9 cellular contexts compared by ENCODE assay signal in the genomic region with DNA sequence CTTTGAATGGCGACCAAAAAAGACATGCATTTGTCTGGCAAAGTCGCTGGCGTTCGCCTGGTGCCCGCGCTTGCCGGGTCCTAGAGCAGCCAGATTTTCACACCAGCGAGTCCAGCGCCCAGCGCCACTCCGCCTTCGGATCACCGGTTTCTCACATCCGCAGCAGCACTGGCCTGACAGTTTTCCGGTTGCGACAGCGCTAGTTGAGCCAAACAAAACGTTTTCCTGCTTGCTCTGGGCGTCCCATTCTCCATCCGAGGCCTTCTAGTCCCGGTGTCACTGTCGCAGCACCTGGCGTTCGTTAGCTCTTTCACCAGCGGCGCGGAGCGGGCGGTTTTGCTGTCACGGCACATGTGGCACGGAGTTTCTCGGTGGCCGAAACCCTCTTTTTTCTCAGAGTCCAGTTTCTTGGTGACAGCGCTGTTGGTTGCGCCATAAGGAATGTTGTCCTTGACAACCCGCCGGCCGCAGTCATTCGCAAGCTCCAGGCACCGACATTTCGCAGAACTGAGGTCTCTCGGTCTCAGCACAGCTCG. TPM values are rescaled to one million over a fixed set of nuclear protein-coding genes. Genes with fewer than 3 reads are reported as not detected.
DNase-seq lines count a peak whose midpoint lies in the region; ATAC-seq and TF ChIP-seq lines count a peak whose summit lies in the region.
"Had no signal": no experiment of that assay in that cellular context is flagged by ENCODE, and none has a peak within 500 bp of the region (broad histone marks: within the 10 kb centered on the region; RNA-seq: fewer than 3 reads in every experiment).

No MANE protein-coding gene starts in this region.

- H3K27ac Mint-ChIP-seq in Caco-2 (ENCODE audit: unreplicated experiment): peak overlapping the region; percentile 94
- H3K27ac Mint-ChIP-seq in activated naive CD4-positive, alpha-beta T cell treated with anti-CD3 and anti-CD28 coated beads, Interleukin-2, amount 50 U/mL, for 72 hours: peak overlapping the region; percentile 98 to 100

- POLR2A ChIA-PET in Caco-2 (lab: Charles Lee): interaction anchor here (0.7 to 1.0 kb wide), 2 partner anchors 16 to 21 kb away, joined by 4 to 7 read pairs; no protein-coding TSS in a partner anchor

- peak; percentile 65 to 67 for DNase-seq in Caco-2
- peak in 75 of 76 experiments; percentile 43 to 85 (median 76) for DNase-seq in HUDEP-2 (lab: John Stamatoyannopoulos, UW; ENCODE audit: unreplicated experiment in 76 of 76)
- peak; percentile 35 for DNase-seq in SK-N-DZ (ENCODE audit: low spot score)
- peak in 1 of 2 donors; percentile 87 for DNase-seq in activated naive CD4-positive, alpha-beta T cell treated with anti-CD3 and anti-CD28 coated beads, Interleukin-2, amount 50 U/mL, for 72 hours (ENCODE audit: low spot score in 2 of 2)
- peak; percentile 85 for DNase-seq in left ventricle myocardium superior
- no peak for DNase-seq in vagina (ENCODE audit: extremely low spot score in 2 of 2)

- peak; percentile 54 for ATAC-seq in GM21423 (IDR thresholded peaks at IDR 0.05; ENCODE audit: unreplicated experiment)
- ATAC-seq in activated naive CD4-positive, alpha-beta T cell treated with anti-CD3 and anti-CD28 coated beads, Interleukin-2, amount 50 U/mL, for 72 hours: peak; percentile 44 to 47
- peak; percentile 75 for ATAC-seq in left ventricle myocardium superior

- TF ChIP-seq POLR2A in vagina (IDR thresholded peaks at IDR 0.05): no peak

- H3K27me3 Mint-ChIP-seq in Caco-2 (ENCODE audit: insufficient read depth, unreplicated experiment): no peaks in the 10 kb centered on the region

- H3K4me1 ChIP-seq in Caco-2 (peaks cover 7% of the 10 kb centered on the region), rectal smooth muscle tissue (ENCODE audit: control insufficient read depth, insufficient read depth, low read length) (no peaks in the 10 kb centered on the region), vagina (peaks cover 10% of the 10 kb centered on the region)

- TF ChIP-seq CTCF in Caco-2 (IDR thresholded peaks at IDR 0.05; ENCODE audit: insufficient read depth in 1 of 2, low read depth in 1 of 2, low read length in 1 of 2, severe bottlenecking in 1 of 2, unreplicated experiment in 1 of 2) (no peak), vagina (IDR thresholded peaks at IDR 0.05) (no peak)

- H3K9me3 Mint-ChIP-seq in Caco-2 (ENCODE audit: unreplicated experiment): peaks cover 8% of the 10 kb centered on the region
- peaks cover 0 to 4% of the 10 kb centered on the region in 2 donors for H3K9me3 Mint-ChIP-seq in activated naive CD4-positive, alpha-beta T cell treated with anti-CD3 and anti-CD28 coated beads, Interleukin-2, amount 50 U/mL, for 72 hours

- H3K9ac ChIP-seq in rectal smooth muscle tissue (ENCODE audit: low read length): peak overlapping the region; percentile 61

- no TSS peak for BruUV-seq in Caco-2 (replicated peaks; lab: Mats Ljungman, UMichigan)

- CTCF ChIA-PET in Caco-2 (lab: Charles Lee): interaction anchor here (0.8 to 1.3 kb wide), 2 partner anchors 28 to 83 kb away, joined by 3 to 6 read pairs; no protein-coding TSS in a partner anchor

- no peaks in the 10 kb centered on the region for H3K27me3 ChIP-seq in Caco-2 (replicated peaks; ENCODE audit: control insufficient read depth, insufficient read depth, low read length)
- H3K27me3 ChIP-seq in rectal smooth muscle tissue (ENCODE audit: control insufficient read depth, insufficient read depth, low read length): peaks cover 20% of the 10 kb centered on the region
- no peaks in the 10 kb centered on the region for H3K27me3 ChIP-seq in vagina

- H3K36me3 ChIP-seq in Caco-2 (ENCODE audit: control insufficient read depth, insufficient read depth, low read length) (no peaks in the 10 kb centered on the region), rectal smooth muscle tissue (ENCODE audit: control insufficient read depth, insufficient read depth, low read length) (no peaks in the 10 kb centered on the region), vagina (no peaks in the 10 kb centered on the region)

- H3K27ac ChIP-seq in rectal smooth muscle tissue (ENCODE audit: low read depth, low read length) (peak overlapping the region; percentile 65), vagina (peak overlapping the region; percentile 89)
- H3K27ac ChIP-seq: VCaP had no signal

- H3K9me3 ChIP-seq in Caco-2 (0 out of 2 replicates have a peak, but pooled peaks cover 3% of the 10 kb centered on the region), vagina (no peaks in the 10 kb centered on the region)

- peak overlapping the region; percentile 51 for H3K4me3 ChIP-seq in Caco-2 (ENCODE audit: low read depth, low read length)
- H3K4me3 ChIP-seq in rectal smooth muscle tissue (ENCODE audit: low read length): peak overlapping the region; percentile 66
- peak overlapping the region; percentile 45 to 59 for H3K4me3 ChIP-seq in vagina

- peaks cover 9% of the 10 kb centered on the region for H3K4me1 Mint-ChIP-seq in Caco-2 (ENCODE audit: low read depth, unreplicated experiment)

- peaks cover 10% of the 10 kb centered on the region for H3K36me3 Mint-ChIP-seq in Caco-2 (ENCODE audit: insufficient read depth, unreplicated experiment)
- peaks cover 15 to 26% of the 10 kb centered on the region in 2 donors for H3K36me3 Mint-ChIP-seq in activated naive CD4-positive, alpha-beta T cell treated with anti-CD3 and anti-CD28 coated beads, Interleukin-2, amount 50 U/mL, for 72 hours

- H3K4me3 Mint-ChIP-seq in Caco-2 (ENCODE audit: unreplicated experiment): peak overlapping the region; percentile 89

- intact Hi-C loops in Caco-2 (cut with micrococcal nuclease; ENCODE audit: unreplicated experiment) (loop anchor here (5.0 kb wide), 2 partner anchors 50 to 80 kb away; no protein-coding TSS in a partner anchor), left ventricle myocardium superior (cut with micrococcal nuclease) (no loop called here), vagina (cut with DNase I) (loop anchor here (2.0 to 5.0 kb wide), 2 partner anchors 41 to 50 kb away; a partner anchor contains a TSS)

RNA-seq across cellular contexts. Expression of a gene that starts 48.0 kb away (rescaled TPM):
- total RNA-seq in Caco-2 (2022) (3.1 and 4.1 TPM in 2 replicates), left ventricle myocardium superior (1.2 TPM), vagina (10.6 TPM)
- polyA plus RNA-seq in SK-N-DZ (2014; cell fraction: cytosol; rRNA removed): 0.16 and 0.74 TPM in 2 replicates
- 1.0 and 1.2 TPM in 2 replicates for polyA plus RNA-seq in SK-N-DZ (2014; cell fraction: nucleus; rRNA removed)
- 1 to 10 TPM; 5.3 to 8.4 TPM for total RNA-seq in activated naive CD4-positive, alpha-beta T cell treated with anti-CD3 and anti-CD28 coated beads, Interleukin-2, amount 50 U/mL, for 72 hours

Comparison
In these comparisons a context has a peak if more than half of its experiments do, and no peak if none do; other contexts are left out.
1. DNase-seq: peak in Caco-2 (2 of 2), HUDEP-2 (75 of 76), SK-N-DZ (single experiment) and left ventricle myocardium superior (single experiment); none in vagina (0 of 2).
2. Peak in every context shown above with its lines, with median percentiles within 50 percentile points of each other: H3K4me3 ChIP-seq and ATAC-seq.